Comparison of ENCODE assay signal across 2 cellular contexts in the genomic region with DNA sequence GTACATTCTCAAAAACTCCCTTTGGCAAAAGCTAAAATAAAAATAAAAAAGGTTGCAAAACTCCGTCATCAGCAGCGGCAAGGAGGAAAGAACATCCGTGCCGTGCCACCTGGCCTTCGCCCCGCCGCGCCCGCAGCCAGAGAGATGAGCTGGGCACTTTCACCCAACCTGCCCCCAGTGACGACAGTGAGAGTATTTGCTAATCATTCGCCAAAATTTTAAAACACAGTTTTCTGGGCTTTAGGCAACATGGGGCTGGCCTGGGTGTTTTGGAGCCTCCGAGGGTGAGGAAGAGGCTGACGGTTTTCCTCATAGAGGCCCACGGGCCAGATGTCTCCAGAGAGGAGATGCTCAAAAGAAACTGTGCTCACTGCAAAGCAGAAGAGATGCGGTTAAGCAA.
TF ChIP-seq lines count a peak whose summit lies in the region.

No MANE protein-coding gene starts in this region.

TF ChIP-seq in liver, 16 proteins besides CTCF, POLR2A, EP300 and RAD21:
- TF ChIP-seq, protein P1, sequence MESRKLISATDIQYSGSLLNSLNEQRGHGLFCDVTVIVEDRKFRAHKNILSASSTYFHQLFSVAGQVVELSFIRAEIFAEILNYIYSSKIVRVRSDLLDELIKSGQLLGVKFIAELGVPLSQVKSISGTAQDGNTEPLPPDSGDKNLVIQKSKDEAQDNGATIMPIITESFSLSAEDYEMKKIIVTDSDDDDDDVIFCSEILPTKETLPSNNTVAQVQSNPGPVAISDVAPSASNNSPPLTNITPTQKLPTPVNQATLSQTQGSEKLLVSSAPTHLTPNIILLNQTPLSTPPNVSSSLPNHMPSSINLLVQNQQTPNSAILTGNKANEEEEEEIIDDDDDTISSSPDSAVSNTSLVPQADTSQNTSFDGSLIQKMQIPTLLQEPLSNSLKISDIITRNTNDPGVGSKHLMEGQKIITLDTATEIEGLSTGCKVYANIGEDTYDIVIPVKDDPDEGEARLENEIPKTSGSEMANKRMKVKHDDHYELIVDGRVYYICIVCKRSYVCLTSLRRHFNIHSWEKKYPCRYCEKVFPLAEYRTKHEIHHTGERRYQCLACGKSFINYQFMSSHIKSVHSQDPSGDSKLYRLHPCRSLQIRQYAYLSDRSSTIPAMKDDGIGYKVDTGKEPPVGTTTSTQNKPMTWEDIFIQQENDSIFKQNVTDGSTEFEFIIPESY (IDR thresholded peaks at IDR 0.05), result peak; percentile 77
- TF ChIP-seq HNF4A (conservative IDR thresholded peaks at IDR 0.05) (peak; percentile 82 to 91), TAF1 (conservative IDR thresholded peaks at IDR 0.05) (no peak), NR2F2 (IDR thresholded peaks at IDR 0.05) (peak; percentile 22), FOXA2 (IDR thresholded peaks at IDR 0.05) (peak; percentile 19), GABPA (IDR thresholded peaks at IDR 0.05 in 1 of 2, conservative IDR thresholded peaks at IDR 0.05 in 1 of 2) (peak in 1 of 2 donors; percentile 46), EGR1 (IDR thresholded peaks at IDR 0.05; ENCODE audit: low read depth in 2 of 2) (peak in 1 of 2 donors; percentile 57), FOXA1 (IDR thresholded peaks at IDR 0.05) (peak; percentile 34), HNF4G (IDR thresholded peaks at IDR 0.05) (no peak), JUND (IDR thresholded peaks at IDR 0.05) (peak in 1 of 2 donors; percentile 65), YY1 (IDR thresholded peaks at IDR 0.05) (peak; percentile 96), SP1 (IDR thresholded peaks at IDR 0.05) (peak; percentile 91), RXRA (IDR thresholded peaks at IDR 0.05) (peak; percentile 96 to 97)
- TF ChIP-seq, protein P2, sequence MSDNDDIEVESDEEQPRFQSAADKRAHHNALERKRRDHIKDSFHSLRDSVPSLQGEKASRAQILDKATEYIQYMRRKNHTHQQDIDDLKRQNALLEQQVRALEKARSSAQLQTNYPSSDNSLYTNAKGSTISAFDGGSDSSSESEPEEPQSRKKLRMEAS (IDR thresholded peaks at IDR 0.05), result peak; percentile 46
- TF ChIP-seq, protein P3, sequence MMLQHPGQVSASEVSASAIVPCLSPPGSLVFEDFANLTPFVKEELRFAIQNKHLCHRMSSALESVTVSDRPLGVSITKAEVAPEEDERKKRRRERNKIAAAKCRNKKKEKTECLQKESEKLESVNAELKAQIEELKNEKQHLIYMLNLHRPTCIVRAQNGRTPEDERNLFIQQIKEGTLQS (IDR thresholded peaks at IDR 0.05), result peak; percentile 79
- TF ChIP-seq, protein P4, sequence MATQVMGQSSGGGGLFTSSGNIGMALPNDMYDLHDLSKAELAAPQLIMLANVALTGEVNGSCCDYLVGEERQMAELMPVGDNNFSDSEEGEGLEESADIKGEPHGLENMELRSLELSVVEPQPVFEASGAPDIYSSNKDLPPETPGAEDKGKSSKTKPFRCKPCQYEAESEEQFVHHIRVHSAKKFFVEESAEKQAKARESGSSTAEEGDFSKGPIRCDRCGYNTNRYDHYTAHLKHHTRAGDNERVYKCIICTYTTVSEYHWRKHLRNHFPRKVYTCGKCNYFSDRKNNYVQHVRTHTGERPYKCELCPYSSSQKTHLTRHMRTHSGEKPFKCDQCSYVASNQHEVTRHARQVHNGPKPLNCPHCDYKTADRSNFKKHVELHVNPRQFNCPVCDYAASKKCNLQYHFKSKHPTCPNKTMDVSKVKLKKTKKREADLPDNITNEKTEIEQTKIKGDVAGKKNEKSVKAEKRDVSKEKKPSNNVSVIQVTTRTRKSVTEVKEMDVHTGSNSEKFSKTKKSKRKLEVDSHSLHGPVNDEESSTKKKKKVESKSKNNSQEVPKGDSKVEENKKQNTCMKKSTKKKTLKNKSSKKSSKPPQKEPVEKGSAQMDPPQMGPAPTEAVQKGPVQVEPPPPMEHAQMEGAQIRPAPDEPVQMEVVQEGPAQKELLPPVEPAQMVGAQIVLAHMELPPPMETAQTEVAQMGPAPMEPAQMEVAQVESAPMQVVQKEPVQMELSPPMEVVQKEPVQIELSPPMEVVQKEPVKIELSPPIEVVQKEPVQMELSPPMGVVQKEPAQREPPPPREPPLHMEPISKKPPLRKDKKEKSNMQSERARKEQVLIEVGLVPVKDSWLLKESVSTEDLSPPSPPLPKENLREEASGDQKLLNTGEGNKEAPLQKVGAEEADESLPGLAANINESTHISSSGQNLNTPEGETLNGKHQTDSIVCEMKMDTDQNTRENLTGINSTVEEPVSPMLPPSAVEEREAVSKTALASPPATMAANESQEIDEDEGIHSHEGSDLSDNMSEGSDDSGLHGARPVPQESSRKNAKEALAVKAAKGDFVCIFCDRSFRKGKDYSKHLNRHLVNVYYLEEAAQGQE (IDR thresholded peaks at IDR 0.05), result peak; percentile 82

TF ChIP-seq in HepG2, 621 proteins besides CTCF, POLR2A, EP300 and RAD21:
- TF ChIP-seq MBD4 (IDR thresholded peaks at IDR 0.05; ENCODE audit: borderline replicate concordance, low read length) (no peak), ZNF121 (CRISPR knock-in tag; IDR thresholded peaks at IDR 0.05) (no peak), KDM2A (CRISPR knock-in tag; IDR thresholded peaks at IDR 0.05; ENCODE audit: borderline replicate concordance, low read depth) (no peak), MBNL3 (CRISPR knock-in tag; conservative IDR thresholded peaks at IDR 0.05) (no peak), ZNF501 (CRISPR knock-in tag; IDR thresholded peaks at IDR 0.05) (no peak), FLYWCH1 (CRISPR knock-in tag; IDR thresholded peaks at IDR 0.05) (no peak), ZNF792 (CRISPR knock-in tag; IDR thresholded peaks at IDR 0.05) (no peak), ZNF274 (CRISPR knock-in tag; IDR thresholded peaks at IDR 0.05) (no peak)
- TF ChIP-seq, protein P5, sequence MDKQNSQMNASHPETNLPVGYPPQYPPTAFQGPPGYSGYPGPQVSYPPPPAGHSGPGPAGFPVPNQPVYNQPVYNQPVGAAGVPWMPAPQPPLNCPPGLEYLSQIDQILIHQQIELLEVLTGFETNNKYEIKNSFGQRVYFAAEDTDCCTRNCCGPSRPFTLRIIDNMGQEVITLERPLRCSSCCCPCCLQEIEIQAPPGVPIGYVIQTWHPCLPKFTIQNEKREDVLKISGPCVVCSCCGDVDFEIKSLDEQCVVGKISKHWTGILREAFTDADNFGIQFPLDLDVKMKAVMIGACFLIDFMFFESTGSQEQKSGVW (CRISPR knock-in tag; IDR thresholded peaks at IDR 0.05; ENCODE audit: borderline replicate concordance), result no peak
- TF ChIP-seq, protein P6, sequence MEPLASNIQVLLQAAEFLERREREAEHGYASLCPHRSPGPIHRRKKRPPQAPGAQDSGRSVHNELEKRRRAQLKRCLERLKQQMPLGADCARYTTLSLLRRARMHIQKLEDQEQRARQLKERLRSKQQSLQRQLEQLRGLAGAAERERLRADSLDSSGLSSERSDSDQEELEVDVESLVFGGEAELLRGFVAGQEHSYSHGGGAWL (CRISPR knock-in tag; IDR thresholded peaks at IDR 0.05), result no peak
